2 cellular contexts compared by ENCODE assay signal in genomic region chr2:150630587-150631235, GRCh38.
TF ChIP-seq lines count a peak whose summit lies in the region.

No MANE protein-coding gene starts in this region.

TF ChIP-seq in liver, 16 proteins besides CTCF, POLR2A, EP300 and RAD21 (continued from another document):
- TF ChIP-seq, protein P1, sequence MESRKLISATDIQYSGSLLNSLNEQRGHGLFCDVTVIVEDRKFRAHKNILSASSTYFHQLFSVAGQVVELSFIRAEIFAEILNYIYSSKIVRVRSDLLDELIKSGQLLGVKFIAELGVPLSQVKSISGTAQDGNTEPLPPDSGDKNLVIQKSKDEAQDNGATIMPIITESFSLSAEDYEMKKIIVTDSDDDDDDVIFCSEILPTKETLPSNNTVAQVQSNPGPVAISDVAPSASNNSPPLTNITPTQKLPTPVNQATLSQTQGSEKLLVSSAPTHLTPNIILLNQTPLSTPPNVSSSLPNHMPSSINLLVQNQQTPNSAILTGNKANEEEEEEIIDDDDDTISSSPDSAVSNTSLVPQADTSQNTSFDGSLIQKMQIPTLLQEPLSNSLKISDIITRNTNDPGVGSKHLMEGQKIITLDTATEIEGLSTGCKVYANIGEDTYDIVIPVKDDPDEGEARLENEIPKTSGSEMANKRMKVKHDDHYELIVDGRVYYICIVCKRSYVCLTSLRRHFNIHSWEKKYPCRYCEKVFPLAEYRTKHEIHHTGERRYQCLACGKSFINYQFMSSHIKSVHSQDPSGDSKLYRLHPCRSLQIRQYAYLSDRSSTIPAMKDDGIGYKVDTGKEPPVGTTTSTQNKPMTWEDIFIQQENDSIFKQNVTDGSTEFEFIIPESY (IDR thresholded peaks at IDR 0.05), result peak; percentile 78
- TF ChIP-seq JUND (IDR thresholded peaks at IDR 0.05) (peak; percentile 63 to 77), NR2F2 (IDR thresholded peaks at IDR 0.05) (no peak), REST (IDR thresholded peaks at IDR 0.05) (peak; percentile 51), TAF1 (conservative IDR thresholded peaks at IDR 0.05) (no peak), RXRA (IDR thresholded peaks at IDR 0.05) (peak; percentile 78 to 84), YY1 (IDR thresholded peaks at IDR 0.05) (peak; percentile 76), HNF4G (IDR thresholded peaks at IDR 0.05) (peak; percentile 78), FOXA1 (IDR thresholded peaks at IDR 0.05) (peak; percentile 90), FOXA2 (IDR thresholded peaks at IDR 0.05) (peak; percentile 83), GABPA (IDR thresholded peaks at IDR 0.05 in 1 of 2, conservative IDR thresholded peaks at IDR 0.05 in 1 of 2) (peak in 1 of 2 donors; percentile 2), HNF4A (conservative IDR thresholded peaks at IDR 0.05) (peak; percentile 89 to 91), EGR1 (IDR thresholded peaks at IDR 0.05; ENCODE audit: low read depth in 2 of 2) (peak; percentile 80 to 90)
- TF ChIP-seq, protein P2, sequence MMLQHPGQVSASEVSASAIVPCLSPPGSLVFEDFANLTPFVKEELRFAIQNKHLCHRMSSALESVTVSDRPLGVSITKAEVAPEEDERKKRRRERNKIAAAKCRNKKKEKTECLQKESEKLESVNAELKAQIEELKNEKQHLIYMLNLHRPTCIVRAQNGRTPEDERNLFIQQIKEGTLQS (IDR thresholded peaks at IDR 0.05), result peak; percentile 57
- TF ChIP-seq, protein P3, sequence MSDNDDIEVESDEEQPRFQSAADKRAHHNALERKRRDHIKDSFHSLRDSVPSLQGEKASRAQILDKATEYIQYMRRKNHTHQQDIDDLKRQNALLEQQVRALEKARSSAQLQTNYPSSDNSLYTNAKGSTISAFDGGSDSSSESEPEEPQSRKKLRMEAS (IDR thresholded peaks at IDR 0.05), result peak; percentile 73

TF ChIP-seq in HepG2, 621 proteins besides CTCF, POLR2A, EP300 and RAD21 (continued from another document):
- TF ChIP-seq FOXO4 (CRISPR knock-in tag; conservative IDR thresholded peaks at IDR 0.05) (no peak), ZNF672 (CRISPR knock-in tag; IDR thresholded peaks at IDR 0.05) (no peak), ZNF441 (CRISPR knock-in tag; IDR thresholded peaks at IDR 0.05; ENCODE audit: borderline replicate concordance) (no peak), ZNF629 (CRISPR knock-in tag; conservative IDR thresholded peaks at IDR 0.05) (no peak), ERF (CRISPR knock-in tag; IDR thresholded peaks at IDR 0.05) (no peak), NFYC (CRISPR knock-in tag; IDR thresholded peaks at IDR 0.05) (no peak), STAT5B (CRISPR knock-in tag; IDR thresholded peaks at IDR 0.05) (no peak), ZNF720 (CRISPR knock-in tag; IDR thresholded peaks at IDR 0.05) (no peak), HBP1 (CRISPR knock-in tag; IDR thresholded peaks at IDR 0.05; ENCODE audit: low read depth) (no peak), MTF2 (CRISPR knock-in tag; IDR thresholded peaks at IDR 0.05; ENCODE audit: borderline replicate concordance) (no peak), PPARG (CRISPR knock-in tag; conservative IDR thresholded peaks at IDR 0.05) (no peak), ZFP90 (CRISPR knock-in tag; IDR thresholded peaks at IDR 0.05; ENCODE audit: borderline replicate concordance) (no peak), CEBPB (IDR thresholded peaks at IDR 0.05; ENCODE audit: borderline replicate concordance, low read depth, low read length) (no peak), ZNF839 (CRISPR knock-in tag; IDR thresholded peaks at IDR 0.05; ENCODE audit: borderline replicate concordance) (no peak), ZKSCAN5 (CRISPR knock-in tag; IDR thresholded peaks at IDR 0.05) (no peak)
- TF ChIP-seq, protein P4, sequence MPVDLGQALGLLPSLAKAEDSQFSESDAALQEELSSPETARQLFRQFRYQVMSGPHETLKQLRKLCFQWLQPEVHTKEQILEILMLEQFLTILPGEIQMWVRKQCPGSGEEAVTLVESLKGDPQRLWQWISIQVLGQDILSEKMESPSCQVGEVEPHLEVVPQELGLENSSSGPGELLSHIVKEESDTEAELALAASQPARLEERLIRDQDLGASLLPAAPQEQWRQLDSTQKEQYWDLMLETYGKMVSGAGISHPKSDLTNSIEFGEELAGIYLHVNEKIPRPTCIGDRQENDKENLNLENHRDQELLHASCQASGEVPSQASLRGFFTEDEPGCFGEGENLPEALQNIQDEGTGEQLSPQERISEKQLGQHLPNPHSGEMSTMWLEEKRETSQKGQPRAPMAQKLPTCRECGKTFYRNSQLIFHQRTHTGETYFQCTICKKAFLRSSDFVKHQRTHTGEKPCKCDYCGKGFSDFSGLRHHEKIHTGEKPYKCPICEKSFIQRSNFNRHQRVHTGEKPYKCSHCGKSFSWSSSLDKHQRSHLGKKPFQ (CRISPR knock-in tag; IDR thresholded peaks at IDR 0.05; ENCODE audit: insufficient replicate concordance), result no peak
